9 cellular contexts compared by ENCODE assay signal in genomic region chr4:74159397-74159709, GRCh38. TPM values are rescaled to one million over a fixed set of nuclear protein-coding genes. Genes with fewer than 3 reads are reported as not detected.
A peak's percentile ranks its signal among the peaks of the same experiment; 100 is the strongest.
DNase-seq lines count a peak whose midpoint lies in the region; ATAC-seq, FAIRE-seq and TF ChIP-seq lines count a peak whose summit lies in the region.
"Had no signal": no experiment of that assay in that cellular context is flagged by ENCODE, and none has a peak within 500 bp of the region (broad histone marks: within the 10 kb centered on the region; RNA-seq: fewer than 3 reads in every experiment).

No MANE protein-coding gene starts in this region.

- POLR2A ChIA-PET in activated naive CD8-positive, alpha-beta T cell treated with anti-CD3 and anti-CD28 coated beads, Interleukin-2, amount 10 ng/mL, durations not matched to agents 7 days and 5 days (lab: Charles Lee), result interaction anchor here (0.6 kb wide), 2 partner anchors 25 to 1098 kb away, joined by 3 to 8 read pairs; no protein-coding TSS in a partner anchor

- H2AFZ ChIP-seq in mesenchymal stem cell (ENCODE audit: low read depth, low read length), result no peak overlapping the region

- intact Hi-C loops in left ventricle myocardium inferior (cut with micrococcal nuclease) (no loop called here), left cardiac atrium (cut with DNase I) (no loop called here)

- DNase-seq in left ventricle myocardium inferior (no peak), left cardiac atrium (no peak), mesenchymal stem cell (no peak), brain microvascular endothelial cell (no peak), HTR-8/SVneo (ENCODE audit: insufficient read length, low spot score) (no peak), NCI-H774 (lab: John Stamatoyannopoulos, UW) (no peak)
- DNase-seq in activated naive CD8-positive, alpha-beta T cell treated with anti-CD3 and anti-CD28 coated beads, Interleukin-2, amount 10 ng/mL, durations not matched to agents 7 days and 5 days, result no peak
- DNase-seq: stimulated activated CD4-positive, alpha-beta T cell treated with anti-CD3 and anti-CD28 coated beads, Interleukin-2, amount 100 ng/mL, for 24 hours had no signal

- H3K23ac ChIP-seq in mesenchymal stem cell (ENCODE audit: low read length in 2 of 2), result no peak overlapping the region

- peak overlapping the region; percentile 97 for H3K9ac ChIP-seq in mesenchymal stem cell (ENCODE audit: low read length)

- ATAC-seq in left cardiac atrium (no peak), HG02938 (IDR thresholded peaks at IDR 0.05; ENCODE audit: unreplicated experiment) (no peak)
- ATAC-seq in activated naive CD8-positive, alpha-beta T cell treated with anti-CD3 and anti-CD28 coated beads, Interleukin-2, amount 10 ng/mL, durations not matched to agents 7 days and 5 days (ENCODE audit: low read depth), result no peak

- H4K8ac ChIP-seq in mesenchymal stem cell (ENCODE audit: low read length), result no peak overlapping the region

- H3K4me1 Mint-ChIP-seq in activated naive CD8-positive, alpha-beta T cell treated with anti-CD3 and anti-CD28 coated beads, Interleukin-2, amount 10 ng/mL, durations not matched to agents 7 days and 5 days, result peaks cover 15% of the 10 kb centered on the region

- H3K4me1 ChIP-seq in left ventricle myocardium inferior, result peaks cover 47% of the 10 kb centered on the region
- peaks cover 1% of the 10 kb centered on the region for H3K4me1 ChIP-seq in mesenchymal stem cell (ENCODE audit: control insufficient read depth, insufficient read depth, low read depth, low read length)

- H3K27me3 ChIP-seq in left ventricle myocardium inferior (ENCODE audit: low read depth) (no peaks in the 10 kb centered on the region), mesenchymal stem cell (ENCODE audit: control insufficient read depth in 1 of 2, insufficient read depth in 1 of 2, low read length in 2 of 2) (no peaks in the 10 kb centered on the region), brain microvascular endothelial cell (replicated peaks) (no peaks in the 10 kb centered on the region)

- H4K91ac ChIP-seq in mesenchymal stem cell (ENCODE audit: low read length), result no peak overlapping the region

- in situ Hi-C loops in brain microvascular endothelial cell (cut with HindIII; ENCODE audit: low pct_ligation_motif_present, low sequenced_read_pairs), result no loop called here

- peaks cover 12% of the 10 kb centered on the region for H3K36me3 Mint-ChIP-seq in activated naive CD8-positive, alpha-beta T cell treated with anti-CD3 and anti-CD28 coated beads, Interleukin-2, amount 10 ng/mL, durations not matched to agents 7 days and 5 days

- H2BK15ac ChIP-seq in mesenchymal stem cell (ENCODE audit: low read depth, poor library complexity, severe bottlenecking), result no peak overlapping the region

- no peaks in the 10 kb centered on the region for H3K9me3 Mint-ChIP-seq in activated naive CD8-positive, alpha-beta T cell treated with anti-CD3 and anti-CD28 coated beads, Interleukin-2, amount 10 ng/mL, durations not matched to agents 7 days and 5 days

- H3K14ac ChIP-seq in mesenchymal stem cell (ENCODE audit: low read length in 2 of 2), result no peak overlapping the region

- no peaks in the 10 kb centered on the region for H3K9me3 ChIP-seq in left ventricle myocardium inferior (replicated peaks)
- no peaks in the 10 kb centered on the region for H3K9me3 ChIP-seq in mesenchymal stem cell (ENCODE audit: control insufficient read depth, low read length)

- H3K27ac ChIP-seq in left ventricle myocardium inferior (replicated peaks), result peak overlapping the region; percentile 94
- no peak overlapping the region for H3K27ac ChIP-seq in mesenchymal stem cell (ENCODE audit: low read length, poor library complexity, severe bottlenecking)
- H3K27ac ChIP-seq in brain microvascular endothelial cell, result no peak overlapping the region

- H3K27ac Mint-ChIP-seq in activated naive CD8-positive, alpha-beta T cell treated with anti-CD3 and anti-CD28 coated beads, Interleukin-2, amount 10 ng/mL, durations not matched to agents 7 days and 5 days, result no peak overlapping the region

- H3K79me1 ChIP-seq in mesenchymal stem cell (replicated peaks; ENCODE audit: low read length, poor library complexity, severe bottlenecking), result peaks cover 7% of the 10 kb centered on the region

- no peak overlapping the region for H3K4ac ChIP-seq in mesenchymal stem cell (ENCODE audit: low read depth in 1 of 2, low read length in 2 of 2)

- H3K36me3 ChIP-seq in left ventricle myocardium inferior, result peaks cover 13% of the 10 kb centered on the region
- peaks cover 2 to 25% of the 10 kb centered on the region in 2 experiments for H3K36me3 ChIP-seq in mesenchymal stem cell (ENCODE audit: control insufficient read depth in 1 of 2, insufficient read depth in 2 of 2, low read depth in 1 of 2, low read length in 2 of 2)
- peaks cover 3% of the 10 kb centered on the region for H3K36me3 ChIP-seq in brain microvascular endothelial cell (replicated peaks)

- H3K4me3 ChIP-seq in left ventricle myocardium inferior (peak overlapping the region; percentile 72), mesenchymal stem cell (ENCODE audit: insufficient read depth in 1 of 2, low read depth in 1 of 2, low read length in 2 of 2) (peak overlapping the region in 1 of 2 experiments; percentile 89), brain microvascular endothelial cell (ENCODE audit: low read depth, low read length) (no peak overlapping the region)

- no peak overlapping the region for H3K18ac ChIP-seq in mesenchymal stem cell (ENCODE audit: low read depth in 1 of 2, low read length in 2 of 2)

- H3K4me3 Mint-ChIP-seq in activated naive CD8-positive, alpha-beta T cell treated with anti-CD3 and anti-CD28 coated beads, Interleukin-2, amount 10 ng/mL, durations not matched to agents 7 days and 5 days, result peak overlapping the region; percentile 82

- FAIRE-seq in HTR-8/SVneo (lab: Jason Lieb, UNC), result no peak

- H2AK5ac ChIP-seq in mesenchymal stem cell (ENCODE audit: low read length, severe bottlenecking), result no peak overlapping the region

- H3K27me3 Mint-ChIP-seq in activated naive CD8-positive, alpha-beta T cell treated with anti-CD3 and anti-CD28 coated beads, Interleukin-2, amount 10 ng/mL, durations not matched to agents 7 days and 5 days, result peaks cover 17% of the 10 kb centered on the region

- WGBS in mesenchymal stem cell, result no CpG with 5 or more reads among the region's 1 CpG

- H2BK12ac ChIP-seq in mesenchymal stem cell (ENCODE audit: low read length in 2 of 2), result no peak overlapping the region

- no peak overlapping the region for H2BK120ac ChIP-seq in mesenchymal stem cell (ENCODE audit: low read depth, low read length)

- TF ChIP-seq CTCF in left ventricle myocardium inferior (IDR thresholded peaks at IDR 0.05; ENCODE audit: borderline replicate concordance) (no peak), brain microvascular endothelial cell (IDR thresholded peaks at IDR 0.05; ENCODE audit: low read depth, low read length, missing control alignments) (no peak)

- H2BK5ac ChIP-seq in mesenchymal stem cell (ENCODE audit: low read depth, low read length, poor library complexity, severe bottlenecking), result no peak overlapping the region

- H3K4me2 ChIP-seq in mesenchymal stem cell (ENCODE audit: low read length, poor library complexity, severe bottlenecking), result no peak overlapping the region

RNA-seq across cellular contexts. Expression of gene MTHFD2L, which starts 1.4 kb away (rescaled TPM):
- 13.8 TPM for total RNA-seq in left ventricle myocardium inferior
- 10 to 100 TPM in 1 of 2 donors, 1 to 10 TPM in 1; 9.2 to 11.7 TPM for total RNA-seq in left cardiac atrium
- 1 to 10 TPM; 7.0 to 7.1 TPM for total RNA-seq in activated naive CD8-positive, alpha-beta T cell treated with anti-CD3 and anti-CD28 coated beads, Interleukin-2, amount 10 ng/mL, durations not matched to agents 7 days and 5 days
- polyA plus RNA-seq in mesenchymal stem cell (2013, experiment 1 of 2), result 6.0 TPM
- 6.5 TPM for polyA plus RNA-seq in mesenchymal stem cell (2013, experiment 2 of 2)
